Comparison of ENCODE assay signal across 1 cellular context in the genomic region with DNA sequence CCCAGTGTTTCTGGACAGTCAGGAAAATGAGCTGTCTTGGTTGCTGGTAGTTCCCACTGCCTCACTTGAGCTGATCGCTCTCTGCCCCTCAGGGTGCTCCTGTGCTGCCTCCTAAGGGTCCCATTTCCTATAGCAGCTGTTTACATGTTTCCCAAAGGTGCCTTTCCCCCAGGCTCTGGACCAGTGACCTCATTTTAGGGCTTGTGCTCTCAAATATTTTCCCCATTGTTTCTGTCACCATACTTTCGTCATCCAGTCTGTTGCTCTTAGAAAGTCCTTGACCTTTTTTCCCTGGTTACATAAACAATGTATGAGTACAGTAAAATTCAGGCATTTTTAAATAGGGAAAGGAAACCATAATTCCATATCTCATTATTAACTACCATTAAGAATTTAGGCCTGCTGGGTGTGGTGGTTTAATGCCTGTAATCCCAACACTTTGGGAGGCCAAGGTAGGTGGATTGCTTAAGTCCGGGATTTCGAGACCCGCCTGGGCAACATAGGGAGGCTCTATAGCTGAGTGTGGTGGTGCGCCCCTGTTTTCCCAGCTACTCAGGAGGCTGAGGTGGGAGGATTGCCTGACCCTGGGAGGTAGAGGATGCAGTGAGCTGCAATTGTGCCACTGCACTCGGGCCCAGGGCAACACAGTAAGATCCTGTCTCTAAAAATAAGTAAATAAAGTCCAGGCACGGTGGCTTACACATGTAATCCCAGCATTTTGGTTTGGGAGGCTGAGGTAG.
TF ChIP-seq lines count a peak whose summit lies in the region.

No MANE protein-coding gene starts in this region.

TF ChIP-seq in GM12878, 131 proteins besides CTCF, POLR2A, EP300 and RAD21:
- TF ChIP-seq, protein P1, sequence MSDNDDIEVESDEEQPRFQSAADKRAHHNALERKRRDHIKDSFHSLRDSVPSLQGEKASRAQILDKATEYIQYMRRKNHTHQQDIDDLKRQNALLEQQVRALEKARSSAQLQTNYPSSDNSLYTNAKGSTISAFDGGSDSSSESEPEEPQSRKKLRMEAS (IDR thresholded peaks at IDR 0.05; ENCODE audit: low read depth, low read length), result no peak
- TF ChIP-seq CHD4 (IDR thresholded peaks at IDR 0.05), result no peak
- no peak for TF ChIP-seq ESRRA (IDR thresholded peaks at IDR 0.05; ENCODE audit: low read length)
- TF ChIP-seq ATF7 (IDR thresholded peaks at IDR 0.05; ENCODE audit: low read depth), result no peak
- no peak for TF ChIP-seq YY1 (IDR thresholded peaks at IDR 0.05; ENCODE audit: low read depth, low read length)
- TF ChIP-seq MTA3 (IDR thresholded peaks at IDR 0.05; ENCODE audit: borderline replicate concordance, low read length), result no peak
- TF ChIP-seq MYC (IDR thresholded peaks at IDR 0.05; ENCODE audit: insufficient read depth, insufficient read length, insufficient replicate concordance, low read length, severe bottlenecking), result no peak
TF ChIP-seq in GM12878: peak in this region for 0.
